1 cellular context compared by ENCODE assay signal in the genomic region with DNA sequence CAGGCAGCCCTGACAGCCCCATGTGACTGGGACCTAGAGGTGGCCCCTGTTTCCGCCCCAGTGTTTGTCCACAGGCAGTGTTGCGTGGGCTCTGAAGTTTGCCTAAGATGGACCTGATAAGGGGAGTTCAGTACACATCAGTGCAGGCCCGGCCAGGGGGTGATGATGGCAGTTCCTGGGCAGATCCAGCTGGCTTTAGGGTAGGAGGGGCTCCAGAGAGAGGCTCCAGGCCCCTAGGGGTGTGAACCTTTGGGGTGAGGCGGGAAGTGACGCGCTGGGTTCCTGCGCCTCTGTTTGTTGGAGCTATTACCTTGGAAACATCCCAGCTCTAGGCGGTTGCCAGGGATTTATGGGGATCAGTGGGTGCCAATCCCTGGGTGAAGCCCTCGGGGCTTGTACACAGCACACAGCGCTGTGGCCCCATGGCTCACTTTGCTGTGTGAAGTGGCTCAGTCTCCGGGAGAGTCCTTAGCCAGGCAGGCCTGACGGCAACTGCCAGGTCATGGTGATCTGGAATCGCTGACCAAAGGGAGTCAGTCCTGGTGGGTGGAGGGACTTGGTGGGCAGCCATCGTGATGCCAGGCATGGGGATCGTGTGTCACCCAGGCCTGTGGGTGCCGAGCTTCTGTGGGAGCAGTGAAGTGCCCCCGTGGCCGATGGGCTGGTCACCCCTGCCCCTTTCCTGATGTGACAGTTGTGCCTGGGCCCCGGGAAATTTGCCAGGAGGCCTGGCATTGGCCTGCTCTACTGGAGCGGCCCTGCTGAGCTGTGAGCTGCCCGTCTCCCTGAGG.
A peak's percentile ranks its signal among the peaks of the same experiment; 100 is the strongest.
TF ChIP-seq lines count a peak whose summit lies in the region.

No MANE protein-coding gene starts in this region.

TF ChIP-seq in A549, 52 proteins besides CTCF, POLR2A, EP300 and RAD21 (continued from another document):
- peak; percentile 64; the same call in 1 of the 2 replicates for TF ChIP-seq MYC (IDR thresholded peaks at IDR 0.05; ENCODE audit: borderline replicate concordance, low read length)
- TF ChIP-seq ZNF302 (CRISPR knock-in tag; IDR thresholded peaks at IDR 0.05), result peak; percentile 20; the same call in 1 of the 2 replicates
- peak; percentile 31 to 81; a peak in 3 of 4 replicates for TF ChIP-seq CEBPB (IDR thresholded peaks at IDR 0.05)
- TF ChIP-seq HOXB13 (CRISPR knock-in tag; IDR thresholded peaks at IDR 0.05; ENCODE audit: low read depth), result peak; percentile 89
- TF ChIP-seq HOXB5 (CRISPR knock-in tag; IDR thresholded peaks at IDR 0.05), result peak; percentile 86
- TF ChIP-seq, protein P1, sequence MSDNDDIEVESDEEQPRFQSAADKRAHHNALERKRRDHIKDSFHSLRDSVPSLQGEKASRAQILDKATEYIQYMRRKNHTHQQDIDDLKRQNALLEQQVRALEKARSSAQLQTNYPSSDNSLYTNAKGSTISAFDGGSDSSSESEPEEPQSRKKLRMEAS (IDR thresholded peaks at IDR 0.05), result peak; percentile 82
- peak; percentile 97 for TF ChIP-seq MAFK (IDR thresholded peaks at IDR 0.05; ENCODE audit: partially characterized antibody)
- no peak for TF ChIP-seq EHMT2 (IDR thresholded peaks at IDR 0.05; ENCODE audit: low read depth)
- TF ChIP-seq, protein P2, sequence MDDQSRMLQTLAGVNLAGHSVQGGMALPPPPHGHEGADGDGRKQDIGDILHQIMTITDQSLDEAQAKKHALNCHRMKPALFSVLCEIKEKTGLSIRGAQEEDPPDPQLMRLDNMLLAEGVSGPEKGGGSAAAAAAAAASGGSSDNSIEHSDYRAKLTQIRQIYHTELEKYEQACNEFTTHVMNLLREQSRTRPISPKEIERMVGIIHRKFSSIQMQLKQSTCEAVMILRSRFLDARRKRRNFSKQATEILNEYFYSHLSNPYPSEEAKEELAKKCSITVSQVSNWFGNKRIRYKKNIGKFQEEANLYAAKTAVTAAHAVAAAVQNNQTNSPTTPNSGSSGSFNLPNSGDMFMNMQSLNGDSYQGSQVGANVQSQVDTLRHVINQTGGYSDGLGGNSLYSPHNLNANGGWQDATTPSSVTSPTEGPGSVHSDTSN (IDR thresholded peaks at IDR 0.05), result peak; percentile 55
- TF ChIP-seq TP53 (CRISPR knock-in tag; IDR thresholded peaks at IDR 0.05), result peak; percentile 96
- peak; percentile 77 for TF ChIP-seq RFX5 (IDR thresholded peaks at IDR 0.05)
- TF ChIP-seq, protein P3, sequence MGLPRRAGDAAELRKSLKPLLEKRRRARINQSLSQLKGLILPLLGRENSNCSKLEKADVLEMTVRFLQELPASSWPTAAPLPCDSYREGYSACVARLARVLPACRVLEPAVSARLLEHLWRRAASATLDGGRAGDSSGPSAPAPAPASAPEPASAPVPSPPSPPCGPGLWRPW (IDR thresholded peaks at IDR 0.05), result no peak
- TF ChIP-seq CBX2 (IDR thresholded peaks at IDR 0.05; ENCODE audit: borderline replicate concordance, low read depth), result no peak
- TF ChIP-seq HEYL (CRISPR knock-in tag; IDR thresholded peaks at IDR 0.05), result peak; percentile 92
- TF ChIP-seq FOSB (CRISPR knock-in tag; IDR thresholded peaks at IDR 0.05), result peak; percentile 71
- TF ChIP-seq EHF (CRISPR knock-in tag; IDR thresholded peaks at IDR 0.05), result peak; percentile 92
- TF ChIP-seq ZSCAN20 (CRISPR knock-in tag; IDR thresholded peaks at IDR 0.05), result peak; percentile 50; the same call in 1 of the 2 replicates
- 0 out of 2 replicates have a peak, but pooled peaks have one; percentile 16 for TF ChIP-seq POLR2AphosphoS2 (conservative IDR thresholded peaks at IDR 0.05; ENCODE audit: low read length)
- TF ChIP-seq FOSL2 (IDR thresholded peaks at IDR 0.05), result no peak
- TF ChIP-seq FOSL2 (CRISPR knock-in tag; IDR thresholded peaks at IDR 0.05), result peak; percentile 48; the same call in 1 of the 2 replicates
- TF ChIP-seq, protein P4, sequence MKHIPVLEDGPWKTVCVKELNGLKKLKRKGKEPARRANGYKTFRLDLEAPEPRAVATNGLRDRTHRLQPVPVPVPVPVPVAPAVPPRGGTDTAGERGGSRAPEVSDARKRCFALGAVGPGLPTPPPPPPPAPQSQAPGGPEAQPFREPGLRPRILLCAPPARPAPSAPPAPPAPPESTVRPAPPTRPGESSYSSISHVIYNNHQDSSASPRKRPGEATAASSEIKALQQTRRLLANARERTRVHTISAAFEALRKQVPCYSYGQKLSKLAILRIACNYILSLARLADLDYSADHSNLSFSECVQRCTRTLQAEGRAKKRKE (CRISPR knock-in tag; IDR thresholded peaks at IDR 0.05; ENCODE audit: low read depth), result peak; percentile 65; the same call in 1 of the 2 replicates
- peak; percentile 92 for TF ChIP-seq TFCP2L1 (CRISPR knock-in tag; IDR thresholded peaks at IDR 0.05)
- no peak for TF ChIP-seq ZC3H11A (IDR thresholded peaks at IDR 0.05)
- peak; percentile 74 for TF ChIP-seq NFE2L2 (conservative IDR thresholded peaks at IDR 0.05; ENCODE audit: low read length)
- peak; percentile 100 for TF ChIP-seq GATA3 (IDR thresholded peaks at IDR 0.05; ENCODE audit: borderline replicate concordance)
- peak; percentile 65 to 66; a peak in 4 of 5 replicates for TF ChIP-seq JUN (IDR thresholded peaks at IDR 0.05)
